22 cellular contexts compared by ENCODE assay signal in genomic region chr16:1049113-1049975, GRCh38. TPM values are rescaled to one million over a fixed set of nuclear protein-coding genes. Genes with fewer than 3 reads are reported as not detected.
"Had no signal": no experiment of that assay in that cellular context is flagged by ENCODE, and none has a peak within 500 bp of the region (broad histone marks: within the 10 kb centered on the region; RNA-seq: fewer than 3 reads in every experiment).

No MANE protein-coding gene starts in this region.

- H3K9me3 Mint-ChIP-seq: activated B cell treated with CpG ODN at 0.5 μM for 24 hours; activated naive CD8-positive, alpha-beta T cell treated with anti-CD3 and anti-CD28 coated beads for 36 hours; natural killer cell treated with Interleukin-12 subunit alpha and Interleukin-12 subunit beta and Interleukin-15 and Interleukin-18, amount 100 ng/mL, for 72 hours; stimulated activated naive CD8-positive, alpha-beta T cell treated with anti-CD3 and anti-CD28 coated beads, Interleukin-15, Interleukin-2, amounts not matched to agents 100 ng/mL and 50 ng/mL, for 24 hours had no signal

- ATAC-seq: natural killer cell treated with Interleukin-12 subunit alpha and Interleukin-12 subunit beta and Interleukin-15 and Interleukin-18, amount 100 ng/mL, for 72 hours had no signal

- H3K36me3 ChIP-seq: breast epithelium, heart left ventricle, pancreas, right atrium auricular region, tibial nerve had no signal

- H3K27ac ChIP-seq: breast epithelium, coronary artery, heart left ventricle, pancreas, psoas muscle, right atrium auricular region had no signal

- H3K27ac Mint-ChIP-seq: activated B cell treated with CpG ODN at 0.5 μM for 24 hours; activated CD4-positive, alpha-beta T cell treated with anti-CD3 and anti-CD28 coated beads for 36 hours; activated naive CD8-positive, alpha-beta T cell treated with anti-CD3 and anti-CD28 coated beads for 36 hours; natural killer cell treated with Interleukin-12 subunit alpha and Interleukin-12 subunit beta and Interleukin-15 and Interleukin-18, amount 100 ng/mL, for 72 hours; stimulated activated naive CD8-positive, alpha-beta T cell treated with anti-CD3 and anti-CD28 coated beads, Interleukin-15, Interleukin-2, amounts not matched to agents 100 ng/mL and 50 ng/mL, for 24 hours had no signal

- H3K4me1 Mint-ChIP-seq: activated B cell treated with CpG ODN at 0.5 μM for 24 hours; activated CD4-positive, alpha-beta T cell treated with anti-CD3 and anti-CD28 coated beads for 36 hours; activated naive CD8-positive, alpha-beta T cell treated with anti-CD3 and anti-CD28 coated beads for 36 hours had no signal

- H3K9me3 ChIP-seq: breast epithelium, heart left ventricle, pancreas, psoas muscle, right atrium auricular region, tibial nerve had no signal

- H3K4me3 Mint-ChIP-seq: activated B cell treated with CpG ODN at 0.5 μM for 24 hours; activated CD4-positive, alpha-beta T cell treated with anti-CD3 and anti-CD28 coated beads for 36 hours; activated naive CD8-positive, alpha-beta T cell treated with anti-CD3 and anti-CD28 coated beads for 36 hours; natural killer cell treated with Interleukin-12 subunit alpha and Interleukin-12 subunit beta and Interleukin-15 and Interleukin-18, amount 100 ng/mL, for 72 hours; stimulated activated naive CD8-positive, alpha-beta T cell treated with anti-CD3 and anti-CD28 coated beads, Interleukin-15, Interleukin-2, amounts not matched to agents 100 ng/mL and 50 ng/mL, for 24 hours had no signal

- H3K4me1 ChIP-seq: breast epithelium, pancreas, psoas muscle had no signal

- H3K36me3 Mint-ChIP-seq: activated naive CD8-positive, alpha-beta T cell treated with anti-CD3 and anti-CD28 coated beads for 36 hours; natural killer cell treated with Interleukin-12 subunit alpha and Interleukin-12 subunit beta and Interleukin-15 and Interleukin-18, amount 100 ng/mL, for 72 hours had no signal

- H3K27me3 ChIP-seq: pancreas, right atrium auricular region had no signal

- H3K27me3 Mint-ChIP-seq: activated CD4-positive, alpha-beta T cell treated with anti-CD3 and anti-CD28 coated beads for 36 hours; activated naive CD8-positive, alpha-beta T cell treated with anti-CD3 and anti-CD28 coated beads for 36 hours; natural killer cell treated with Interleukin-12 subunit alpha and Interleukin-12 subunit beta and Interleukin-15 and Interleukin-18, amount 100 ng/mL, for 72 hours; stimulated activated naive CD8-positive, alpha-beta T cell treated with anti-CD3 and anti-CD28 coated beads, Interleukin-15, Interleukin-2, amounts not matched to agents 100 ng/mL and 50 ng/mL, for 24 hours had no signal

- H3K4me3 ChIP-seq: breast epithelium, coronary artery, pancreas, psoas muscle, right atrium auricular region, tibial nerve had no signal

- FAIRE-seq: islet of Langerhans, pancreas had no signal

- DNase-seq: activated B cell treated with CpG ODN at 0.5 μM for 24 hours; activated CD8-positive, alpha-beta memory T cell treated with anti-CD3 and anti-CD28 coated beads, Interleukin-2, amount 50 U/mL, for 48 hours; activated naive CD4-positive, alpha-beta T cell treated with Interleukin-2 at 50 U/mL for 16 hours; T-helper 9 cell had no signal

RNA-seq across cellular contexts. Expression of gene SSTR5, which starts 23.2 kb away (rescaled TPM):
- total RNA-seq: activated B cell treated with CpG ODN at 0.5 μM for 24 hours; activated CD4-positive, alpha-beta T cell treated with anti-CD3 and anti-CD28 coated beads for 36 hours; activated CD8-positive, alpha-beta memory T cell treated with anti-CD3 and anti-CD28 coated beads for 36 hours; activated naive CD8-positive, alpha-beta T cell treated with anti-CD3 and anti-CD28 coated beads for 36 hours; breast epithelium; epithelial cell of proximal tubule; fibroblast of villous mesenchyme; liver; natural killer cell treated with Interleukin-12 subunit alpha and Interleukin-12 subunit beta and Interleukin-15 and Interleukin-18, amount 100 ng/mL, for 72 hours; tibial nerve had no signal
- polyA plus RNA-seq: liver had no signal

RNA-seq across cellular contexts. Expression of gene C1QTNF8, which starts 46.7 kb away (rescaled TPM):
- total RNA-seq: activated B cell treated with CpG ODN at 0.5 μM for 24 hours; activated CD4-positive, alpha-beta T cell treated with anti-CD3 and anti-CD28 coated beads for 36 hours; activated CD8-positive, alpha-beta memory T cell treated with anti-CD3 and anti-CD28 coated beads for 36 hours; activated naive CD8-positive, alpha-beta T cell treated with anti-CD3 and anti-CD28 coated beads for 36 hours; breast epithelium; epithelial cell of proximal tubule; fibroblast of villous mesenchyme; heart left ventricle; left cardiac atrium; liver; natural killer cell treated with Interleukin-12 subunit alpha and Interleukin-12 subunit beta and Interleukin-15 and Interleukin-18, amount 100 ng/mL, for 72 hours; pancreas; psoas muscle; right atrium auricular region; tibial nerve; urinary bladder had no signal
- polyA plus RNA-seq: heart left ventricle, liver, psoas muscle, urinary bladder had no signal
